ENCODE assay signal across 21 cellular contexts in genomic region chr2:29425866-29426265, GRCh38.
A peak's percentile ranks its signal among the peaks of the same experiment; 100 is the strongest.
DNase-seq lines count a peak whose midpoint lies in the region; ATAC-seq lines count a peak whose summit lies in the region.
"Had no signal": no experiment of that assay in that cellular context is flagged by ENCODE, and none has a peak within 500 bp of the region (broad histone marks: within the 10 kb centered on the region; RNA-seq: fewer than 3 reads in every experiment).

No MANE protein-coding gene starts in this region.

- ATAC-seq in HG02571 (IDR thresholded peaks at IDR 0.05; ENCODE audit: unreplicated experiment) (no peak), HG02970 (IDR thresholded peaks at IDR 0.05; ENCODE audit: low FRiP score, unreplicated experiment) (no peak)
- ATAC-seq: HCT116, HepG2 had no signal

- no peaks in the 10 kb centered on the region for H3K27me3 ChIP-seq in adipocyte (replicated peaks; ENCODE audit: control insufficient read depth, insufficient read depth, low read length)
- H3K27me3 ChIP-seq: MG63, SJSA1 had no signal

- peak; percentile 26 for DNase-seq in HCEC 1CT
- DNase-seq in adipocyte (ENCODE audit: low read depth), result peak; percentile 42
- peak; percentile 5 for DNase-seq in fibroblast of gingiva (ENCODE audit: low read depth)
- peak; percentile 19 for DNase-seq in myocyte (ENCODE audit: low read depth)
- DNase-seq in COLO829 (ENCODE audit: low spot score), result no peak
- DNase-seq in pons (ENCODE audit: low spot score), result no peak
- DNase-seq: Kasumi-1, MG63, NCI-H1105 treated with DMSO at 0.1 percent for 48 hours, NCI-H146, NCI-H1930, NCI-H2107, NCI-H446 treated with DMSO at 0.1 percent for 48 hours, NCI-H526, Right ventricle myocardium superior, RPMI8226 had no signal

- peaks cover 23% of the 10 kb centered on the region for H3K4me1 ChIP-seq in adipocyte (ENCODE audit: control insufficient read depth, insufficient read depth, low read length)
- H3K4me1 ChIP-seq: SJSA1 had no signal

- no peak overlapping the region for H3K9ac ChIP-seq in adipocyte (ENCODE audit: low read length)

- H3K36me3 ChIP-seq in adipocyte (ENCODE audit: control insufficient read depth, insufficient read depth, low read length, severe bottlenecking), result no peaks in the 10 kb centered on the region
- H3K36me3 ChIP-seq: MG63, SJSA1 had no signal

- H3K4me3 ChIP-seq in adipocyte (ENCODE audit: low read length), result no peak overlapping the region
- H3K4me3 ChIP-seq: MG63, SJSA1 had no signal

- no peaks in the 10 kb centered on the region for H3K9me3 ChIP-seq in adipocyte (ENCODE audit: control insufficient read depth, low read length)
- H3K9me3 ChIP-seq: MG63, SJSA1 had no signal

Comparison
In these comparisons a context has a peak if more than half of its experiments do, and no peak if none do; other contexts are left out.
1. DNase-seq: peak in HCEC 1CT (single experiment), adipocyte (single experiment), fibroblast of gingiva (single experiment) and myocyte (single experiment); none in COLO829 (single experiment) and pons (single experiment).